13 cellular contexts compared by ENCODE assay signal in genomic region chr19:29172302-29172701, GRCh38.
"Had no signal": no experiment of that assay in that cellular context is flagged by ENCODE, and none has a peak within 500 bp of the region (broad histone marks: within the 10 kb centered on the region; RNA-seq: fewer than 3 reads in every experiment).

No MANE protein-coding gene starts in this region.

- ATAC-seq: activated CD8-positive, alpha-beta T cell treated with anti-CD3 and anti-CD28 coated beads for 36 hours; sciatic nerve had no signal

- H3K36me3 ChIP-seq: ascending aorta, spleen had no signal

- H3K4me3 ChIP-seq: ascending aorta, spleen had no signal

- FAIRE-seq: bronchial epithelial cell had no signal

- H3K4me1 ChIP-seq: ascending aorta, spleen had no signal

- H3K27me3 ChIP-seq: ascending aorta, spleen had no signal

- DNase-seq: activated CD4-positive, alpha-beta T cell treated with anti-CD3 and anti-CD28 coated beads for 4 hours; activated CD8-positive, alpha-beta memory T cell treated with anti-CD3 and anti-CD28 coated beads, Interleukin-2, amount 50 U/mL, for 4 hours; activated CD8-positive, alpha-beta T cell treated with anti-CD3 and anti-CD28 coated beads for 36 hours; activated naive CD8-positive, alpha-beta T cell treated with anti-CD3 and anti-CD28 coated beads, Interleukin-2, amount 10 ng/mL, durations not matched to agents 7 days and 5 days; hypothalamus; kidney glomerular epithelial cell; spleen; stimulated activated CD4-positive, alpha-beta T cell treated with anti-CD3 and anti-CD28 coated beads, Interleukin-1b, Interleukin-23, amount 100 ng/mL, for 48 hours; stimulated activated naive CD4-positive, alpha-beta T cell; substantia nigra had no signal

- H3K27ac ChIP-seq: ascending aorta, spleen had no signal
